In genomic region chr3:134649106-134649705, GRCh38 we compare ENCODE assay signal across 24 cellular contexts. TPM values are rescaled to one million over a fixed set of nuclear protein-coding genes. Genes with fewer than 3 reads are reported as not detected.
DNase-seq lines count a peak whose midpoint lies in the region; TF ChIP-seq lines count a peak whose summit lies in the region.
"Had no signal": no experiment of that assay in that cellular context is flagged by ENCODE, and none has a peak within 500 bp of the region (broad histone marks: within the 10 kb centered on the region; RNA-seq: fewer than 3 reads in every experiment).

No MANE protein-coding gene starts in this region.

- intact Hi-C loops in vagina (cut with DNase I): no loop called here

- H3K27ac ChIP-seq in coronary artery (no peak overlapping the region), osteoblast (ENCODE audit: low read depth, low read length) (no peak overlapping the region), vagina (no peak overlapping the region)
- H3K27ac ChIP-seq: BLaER1 had no signal

- no peak overlapping the region for H2AFZ ChIP-seq in osteoblast (ENCODE audit: low read length)

- H3K4me2 ChIP-seq in osteoblast (ENCODE audit: insufficient read depth, low read length): peak overlapping the region; percentile 87
- H3K4me2 ChIP-seq: BLaER1 had no signal

- peak; percentile 20 for DNase-seq in activated CD8-positive, alpha-beta memory T cell treated with anti-CD3 and anti-CD28 coated beads, Interleukin-2, amount 50 U/mL, for 48 hours
- no peak for DNase-seq in activated CD8-positive, alpha-beta memory T cell treated with anti-CD3 and anti-CD28 coated beads, Interleukin-2, amount 50 U/mL, for 4 hours
- DNase-seq in coronary artery (ENCODE audit: low spot score): peak; percentile 52
- DNase-seq in osteoblast (ENCODE audit: insufficient read length, low spot score, missing footprints): no peak
- DNase-seq in vagina (ENCODE audit: extremely low spot score in 2 of 2): peak; percentile 40 to 76
- no peak for DNase-seq in erythroblast (lab: John Stamatoyannopoulos, UW)
- DNase-seq in NCI-H1048 (lab: John Stamatoyannopoulos, UW): no peak
- DNase-seq: CD4-positive, CD25-positive, alpha-beta regulatory T cell; DMS153; DND-41; GOT3; HCEC 1CT; KBM-7; MG63; NCI-H1417; NCI-H1694; NCI-H2029 treated with DMSO at 0.1 percent for 48 hours; NCI-H446 treated with DMSO at 0.1 percent for 48 hours; NCI-H526; NCI-H82; NK-92 treated with Interleukin-12 subunit alpha and Interleukin-12 subunit beta, amount 100 ng/mL, for 24 hours; PC-3 had no signal

- H3K9me3 ChIP-seq in osteoblast (ENCODE audit: low read depth, low read length): no peaks in the 10 kb centered on the region
- no peaks in the 10 kb centered on the region for H3K9me3 ChIP-seq in vagina
- H3K9me3 ChIP-seq: BLaER1, MG63 had no signal

- TF ChIP-seq POLR2A in vagina (IDR thresholded peaks at IDR 0.05) (no peak), erythroblast (IDR thresholded peaks at IDR 0.05; ENCODE audit: low read length) (no peak)

- no peaks in the 10 kb centered on the region for H3K27me3 ChIP-seq in osteoblast (ENCODE audit: insufficient read depth, low read length)
- no peaks in the 10 kb centered on the region for H3K27me3 ChIP-seq in vagina
- H3K27me3 ChIP-seq: BLaER1, MG63 had no signal

- TF ChIP-seq CTCF in coronary artery (IDR thresholded peaks at IDR 0.05) (no peak), osteoblast (IDR thresholded peaks at IDR 0.05; ENCODE audit: extremely low read depth, low read depth, low read length) (no peak), vagina (IDR thresholded peaks at IDR 0.05) (no peak)

- H4K20me1 ChIP-seq in osteoblast (ENCODE audit: insufficient read depth, low read length): no peaks in the 10 kb centered on the region
- H4K20me1 ChIP-seq: BLaER1 had no signal

- peaks cover 7% of the 10 kb centered on the region for H3K36me3 ChIP-seq in osteoblast (ENCODE audit: insufficient read depth, low read length)
- H3K36me3 ChIP-seq in vagina: no peaks in the 10 kb centered on the region
- H3K36me3 ChIP-seq: BLaER1, MG63 had no signal

- no peaks in the 10 kb centered on the region for H3K79me2 ChIP-seq in osteoblast (ENCODE audit: insufficient read depth, low read length)

- H3K4me3 ChIP-seq in coronary artery (no peak overlapping the region), osteoblast (ENCODE audit: insufficient read depth, low read length) (peak overlapping the region; percentile 78), vagina (no peak overlapping the region)
- H3K4me3 ChIP-seq: BLaER1, MG63 had no signal

- H3K4me1 ChIP-seq in osteoblast (ENCODE audit: insufficient read depth, low read length) (peaks cover 28% of the 10 kb centered on the region), vagina (peaks cover 19% of the 10 kb centered on the region)
- H3K4me1 ChIP-seq: BLaER1 had no signal

RNA-seq across cellular contexts. Expression of gene KY, which starts 1.6 kb away (rescaled TPM):
- 2.1 and 3.6 TPM in 2 replicates for total RNA-seq in osteoblast
- total RNA-seq in vagina: 3.7 TPM
- total RNA-seq: A172; CD4-positive, CD25-positive, alpha-beta regulatory T cell had no signal

Comparison
In these comparisons a context has a peak if more than half of its experiments do, and no peak if none do; other contexts are left out.
1. DNase-seq: peak in activated CD8-positive, alpha-beta memory T cell treated with anti-CD3 and anti-CD28 coated beads, Interleukin-2, amount 50 U/mL, for 48 hours (single experiment), coronary artery (single experiment) and vagina (2 of 2); none in activated CD8-positive, alpha-beta memory T cell treated with anti-CD3 and anti-CD28 coated beads, Interleukin-2, amount 50 U/mL, for 4 hours (single experiment), osteoblast (single experiment), erythroblast (0 of 2) and NCI-H1048 (single experiment).